ENCODE assay signal across 1 cellular context in the genomic region with DNA sequence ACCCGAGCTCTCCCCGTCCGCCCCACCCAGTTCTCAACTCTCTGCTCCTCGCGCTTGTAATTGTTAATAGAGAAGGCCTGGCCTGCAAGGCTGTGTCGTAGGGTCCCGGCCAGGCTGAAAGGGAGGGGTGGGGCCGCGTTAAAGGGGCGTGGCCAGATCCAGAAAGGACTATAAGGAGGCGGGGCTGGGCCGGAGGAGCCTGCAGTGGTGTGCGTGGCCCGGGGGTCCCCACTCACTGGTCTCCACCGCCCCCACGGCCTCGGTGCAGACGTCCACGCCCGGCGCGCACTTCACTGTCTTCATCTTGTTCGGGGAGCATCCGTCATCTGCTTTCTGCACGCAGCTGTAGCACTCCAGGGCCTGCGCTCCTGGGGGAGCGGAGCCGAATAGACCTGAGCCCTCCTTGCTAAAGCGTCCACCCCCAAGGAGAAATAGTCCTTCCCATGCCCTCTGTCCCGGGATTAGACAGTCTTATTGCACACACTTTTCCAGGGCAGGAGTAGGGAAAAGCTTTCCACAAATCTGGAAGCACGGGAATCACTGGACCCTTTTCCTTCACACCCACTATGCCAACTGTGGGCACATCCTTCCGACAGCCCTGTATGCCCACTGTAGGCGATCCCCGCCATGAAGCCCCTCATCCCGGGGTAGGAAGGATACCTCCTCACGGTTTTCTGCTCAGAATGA.
A peak's percentile ranks its signal among the peaks of the same experiment; 100 is the strongest.
TF ChIP-seq lines count a peak whose summit lies in the region.

No MANE protein-coding gene starts in this region.

TF ChIP-seq in H1, 55 proteins besides CTCF, POLR2A, EP300 and RAD21:
- peak; percentile 1 for TF ChIP-seq SAP30 (IDR thresholded peaks at IDR 0.05; ENCODE audit: insufficient read depth, insufficient replicate concordance, low read length)
- TF ChIP-seq, protein P1, sequence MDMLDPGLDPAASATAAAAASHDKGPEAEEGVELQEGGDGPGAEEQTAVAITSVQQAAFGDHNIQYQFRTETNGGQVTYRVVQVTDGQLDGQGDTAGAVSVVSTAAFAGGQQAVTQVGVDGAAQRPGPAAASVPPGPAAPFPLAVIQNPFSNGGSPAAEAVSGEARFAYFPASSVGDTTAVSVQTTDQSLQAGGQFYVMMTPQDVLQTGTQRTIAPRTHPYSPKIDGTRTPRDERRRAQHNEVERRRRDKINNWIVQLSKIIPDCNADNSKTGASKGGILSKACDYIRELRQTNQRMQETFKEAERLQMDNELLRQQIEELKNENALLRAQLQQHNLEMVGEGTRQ (IDR thresholded peaks at IDR 0.05; ENCODE audit: low read length): no peak
- TF ChIP-seq SIN3A (conservative IDR thresholded peaks at IDR 0.05 in 1 of 2, IDR thresholded peaks at IDR 0.05 in 1 of 2; ENCODE audit: low read depth in 1 of 2, low read length in 2 of 2): no peak
